Comparison of ENCODE assay signal across 31 cellular contexts in genomic region chr16:5007256-5007655, GRCh38. TPM values are rescaled to one million over a fixed set of nuclear protein-coding genes. Genes with fewer than 3 reads are reported as not detected.
"Had no signal": no experiment of that assay in that cellular context is flagged by ENCODE, and none has a peak within 500 bp of the region (broad histone marks: within the 10 kb centered on the region; RNA-seq: fewer than 3 reads in every experiment).

No MANE protein-coding gene starts in this region.

- H3K9ac ChIP-seq: SK-N-SH had no signal

- H3K27ac Mint-ChIP-seq: activated CD4-positive, alpha-beta memory T cell treated with anti-CD3 and anti-CD28 coated beads for 36 hours; activated CD4-positive, alpha-beta T cell treated with anti-CD3 and anti-CD28 coated beads, Interleukin-2, amount 10 ng/mL, durations not matched to agents 7 days and 5 days; activated naive CD4-positive, alpha-beta T cell treated with anti-CD3 and anti-CD28 coated beads for 36 hours; activated naive CD8-positive, alpha-beta T cell; activated T-helper 17 cell treated with anti-CD3 and anti-CD28 coated beads, Interleukin-2, amount 50 U/mL, for 72 hours had no signal

- H3K27me3 ChIP-seq: breast epithelium had no signal

- H3K9me3 Mint-ChIP-seq: activated CD4-positive, alpha-beta memory T cell treated with anti-CD3 and anti-CD28 coated beads for 36 hours; activated CD4-positive, alpha-beta T cell treated with anti-CD3 and anti-CD28 coated beads, Interleukin-2, amount 10 ng/mL, durations not matched to agents 7 days and 5 days; activated naive CD4-positive, alpha-beta T cell treated with anti-CD3 and anti-CD28 coated beads for 36 hours; activated T-helper 17 cell treated with anti-CD3 and anti-CD28 coated beads, Interleukin-2, amount 50 U/mL, for 72 hours had no signal

- H3K27ac ChIP-seq: breast epithelium, SJCRH30, VCaP had no signal

- H3K4me3 Mint-ChIP-seq: activated CD4-positive, alpha-beta memory T cell treated with anti-CD3 and anti-CD28 coated beads for 36 hours; activated CD4-positive, alpha-beta T cell treated with anti-CD3 and anti-CD28 coated beads, Interleukin-2, amount 10 ng/mL, durations not matched to agents 7 days and 5 days; activated naive CD4-positive, alpha-beta T cell treated with anti-CD3 and anti-CD28 coated beads for 36 hours; activated naive CD8-positive, alpha-beta T cell; activated T-helper 17 cell treated with anti-CD3 and anti-CD28 coated beads, Interleukin-2, amount 50 U/mL, for 72 hours had no signal

- H3K9me2 ChIP-seq: SK-N-SH had no signal

- H3K4me3 ChIP-seq: breast epithelium, SJCRH30 had no signal

- H3K4me1 ChIP-seq: breast epithelium, SJCRH30 had no signal

- H3K4me1 Mint-ChIP-seq: activated CD4-positive, alpha-beta T cell treated with anti-CD3 and anti-CD28 coated beads, Interleukin-2, amount 10 ng/mL, durations not matched to agents 7 days and 5 days; activated T-helper 17 cell treated with anti-CD3 and anti-CD28 coated beads, Interleukin-2, amount 50 U/mL, for 72 hours had no signal

- H3K36me3 ChIP-seq: breast epithelium, SJCRH30 had no signal

- ATAC-seq: activated T-helper 17 cell treated with anti-CD3 and anti-CD28 coated beads, Interleukin-2, amount 50 U/mL, for 72 hours; Panc1; Right ventricle myocardium inferior had no signal

- H3K4me2 ChIP-seq: SK-N-SH had no signal

- H3K36me3 Mint-ChIP-seq: activated CD4-positive, alpha-beta memory T cell treated with anti-CD3 and anti-CD28 coated beads for 36 hours; activated naive CD8-positive, alpha-beta T cell had no signal

- DNase-seq: activated CD4-positive, alpha-beta memory T cell treated with anti-CD3 and anti-CD28 coated beads for 36 hours; activated CD4-positive, alpha-beta T cell treated with anti-CD3 and anti-CD28 coated beads, Interleukin-2, amount 10 ng/mL, durations not matched to agents 7 days and 5 days; activated CD4-positive, CD25-positive, alpha-beta regulatory T cell; activated gamma-delta T cell; activated naive CD4-positive, alpha-beta T cell treated with anti-CD3 and anti-CD28 coated beads for 36 hours; activated T-cell treated with anti-CD3 and anti-CD28 coated beads for 4 hours; activated T-cell treated with anti-CD3 and anti-CD28 coated beads, Interleukin-2, amount 50 U/mL, for 48 hours; central memory CD4-positive, alpha-beta T cell; Karpas-422; MM.1S; NCI-H1105; NCI-H1436; NCI-H1694 treated with DMSO at 0.1 percent for 48 hours; NCI-H2029 treated with DMSO at 0.1 percent for 48 hours; NCI-H345; NCI-H510A; NCI-H526 treated with DMSO at 0.1 percent for 48 hours; NCI-H82; OCI-M1; RPMI8226; SJCRH30; SK-N-SH; T-helper 1 cell had no signal

- H3K9me3 ChIP-seq: breast epithelium, SJCRH30, SK-N-SH had no signal

RNA-seq across cellular contexts. Expression of gene SEC14L5, which starts 49.1 kb away (rescaled TPM):
- total RNA-seq: activated CD4-positive, alpha-beta T cell treated with anti-CD3 and anti-CD28 coated beads, Interleukin-2, amount 10 ng/mL, durations not matched to agents 7 days and 5 days; activated CD8-positive, alpha-beta memory T cell treated with anti-CD3 and anti-CD28 coated beads for 36 hours; activated naive CD4-positive, alpha-beta T cell treated with anti-CD3 and anti-CD28 coated beads for 36 hours; SJCRH30; T-helper 2 cell treated with Interferon-gamma antibody and Interleukin-4, amounts not matched to agents 100 ng/mL and 5 ng/mL, for 36 hours had no signal

RNA-seq across cellular contexts. Expression of gene C16orf89, which starts 58.5 kb away (rescaled TPM):
- total RNA-seq: activated CD4-positive, alpha-beta memory T cell treated with anti-CD3 and anti-CD28 coated beads for 36 hours; activated CD4-positive, alpha-beta T cell treated with anti-CD3 and anti-CD28 coated beads, Interleukin-2, amount 10 ng/mL, durations not matched to agents 7 days and 5 days; activated CD8-positive, alpha-beta memory T cell treated with anti-CD3 and anti-CD28 coated beads for 36 hours; activated naive CD4-positive, alpha-beta T cell treated with anti-CD3 and anti-CD28 coated beads for 36 hours; activated T-helper 17 cell treated with anti-CD3 and anti-CD28 coated beads, Interleukin-2, amount 50 U/mL, for 72 hours; SJCRH30; T-helper 2 cell treated with Interferon-gamma antibody and Interleukin-4, amounts not matched to agents 100 ng/mL and 5 ng/mL, for 36 hours had no signal
- polyA plus RNA-seq: SK-N-SH had no signal
